ENCODE assay signal across 17 cellular contexts in genomic region chr2:32756074-32756727, GRCh38.
DNase-seq lines count a peak whose midpoint lies in the region; ATAC-seq, FAIRE-seq and TF ChIP-seq lines count a peak whose summit lies in the region.
"Had no signal": no experiment of that assay in that cellular context is flagged by ENCODE, and none has a peak within 500 bp of the region (broad histone marks: within the 10 kb centered on the region; RNA-seq: fewer than 3 reads in every experiment).

No MANE protein-coding gene starts in this region.

- DNase-seq in CD4-positive, alpha-beta memory T cell, result peak in 3 of 5 donors; percentile 5 to 14 (median 6)
- DNase-seq in T-cell, result peak in 2 of 34 experiments; percentile 0 to 1
- DNase-seq in kidney, result no peak
- no peak for DNase-seq in T1000 (lab: John Stamatoyannopoulos, UW)
- no peak for DNase-seq in SKM-1 (lab: John Stamatoyannopoulos, UW; ENCODE audit: unreplicated experiment)
- DNase-seq in NCI-H2196 (lab: John Stamatoyannopoulos, UW; ENCODE audit: unreplicated experiment), result no peak
- DNase-seq in C1 segment of cervical spinal cord (lab: John Stamatoyannopoulos, UW), result no peak
- DNase-seq: heart right ventricle, kidney glomerular epithelial cell, NCI-H226, transverse colon had no signal

- peaks cover 12% of the 10 kb centered on the region for H3K4me1 ChIP-seq in CD4-positive, alpha-beta memory T cell (ENCODE audit: insufficient read depth, low read length)
- H3K4me1 ChIP-seq in kidney (ENCODE audit: control insufficient read depth in 1 of 2, insufficient read depth in 1 of 2, low read depth in 1 of 2, low read length in 2 of 2), result no peaks in the 10 kb centered on the region
- H3K4me1 ChIP-seq: BLaER1, transverse colon had no signal

- ATAC-seq in GM18517 (IDR thresholded peaks at IDR 0.05; ENCODE audit: unreplicated experiment), result peak; percentile 50
- ATAC-seq in T-cell (replicated peaks in 1 of 4), result peak in 3 of 4 experiments; percentile 38 to 57 (median 40)
- ATAC-seq: heart right ventricle had no signal

- H3K4me1 Mint-ChIP-seq in CD4-positive, alpha-beta memory T cell, result peaks cover 9 to 19% (median 9%) of the 10 kb centered on the region in 4 donors
- peaks cover 17 to 21% (median 18%) of the 10 kb centered on the region in 3 donors for H3K4me1 Mint-ChIP-seq in T-cell

- POLR2A ChIA-PET in CD4-positive, alpha-beta memory T cell (lab: Charles Lee; ENCODE audit: partially characterized antibody), result interaction anchor here (0.5 to 1.0 kb wide), 2 partner anchors 10 to 820 kb away, joined by 3 read pairs; no protein-coding TSS in a partner anchor
- POLR2A ChIA-PET in T-cell (lab: Charles Lee), result no interaction called here

- H3K36me3 ChIP-seq in CD4-positive, alpha-beta memory T cell (ENCODE audit: insufficient read depth, low read length), result no peaks in the 10 kb centered on the region
- peaks cover 0 to 6% of the 10 kb centered on the region in 2 donors for H3K36me3 ChIP-seq in kidney (ENCODE audit: control insufficient read depth in 1 of 2, insufficient read depth in 2 of 2, low read length in 2 of 2)

- peak overlapping the region in 1 of 2 donors; percentile 49 for H3K4me3 ChIP-seq in CD4-positive, alpha-beta memory T cell (ENCODE audit: low read length in 2 of 2)
- peak overlapping the region; percentile 8 to 28 for H3K4me3 ChIP-seq in kidney (ENCODE audit: low read length in 2 of 2)
- H3K4me3 ChIP-seq: ascending aorta, BLaER1, coronary artery, transverse colon had no signal

- no peak overlapping the region for H3K9ac ChIP-seq in kidney (ENCODE audit: low read length in 2 of 2)
- H3K9ac ChIP-seq: BLaER1 had no signal

- H3K27ac ChIP-seq in CD4-positive, alpha-beta memory T cell (ENCODE audit: low read depth, low read length), result peak overlapping the region; percentile 30
- H3K27ac ChIP-seq in kidney (ENCODE audit: low read depth in 2 of 2, low read length in 2 of 2), result no peak overlapping the region
- H3K27ac ChIP-seq: ascending aorta, BLaER1, coronary artery, esophagus muscularis mucosa, transverse colon had no signal

- TF ChIP-seq CTCF in kidney (IDR thresholded peaks at IDR 0.05; ENCODE audit: borderline replicate concordance, extremely low read depth, insufficient read depth), result no peak

- H3K27ac Mint-ChIP-seq in CD4-positive, alpha-beta memory T cell, result peak overlapping the region; percentile 7 to 92 (median 81)
- peak overlapping the region; percentile 68 to 87 for H3K27ac Mint-ChIP-seq in T-cell

- CTCF ChIA-PET in CD4-positive, alpha-beta memory T cell (lab: Charles Lee; ENCODE audit: partially characterized antibody), result interaction anchor here (1.4 kb wide), 1 partner anchor 16 kb away, joined by 5 read pairs; no protein-coding TSS in a partner anchor
- CTCF ChIA-PET in T-cell (lab: Charles Lee), result interaction anchor here in 1 of 2 donors (0.5 kb wide), 1 partner anchor 544 kb away, joined by 5 read pairs; no protein-coding TSS in a partner anchor

- no peaks in the 10 kb centered on the region for H3K27me3 Mint-ChIP-seq in CD4-positive, alpha-beta memory T cell
- no peaks in the 10 kb centered on the region for H3K27me3 Mint-ChIP-seq in T-cell
- H3K27me3 Mint-ChIP-seq: IgD-negative memory B cell had no signal

- H3K36me3 Mint-ChIP-seq in CD4-positive, alpha-beta memory T cell, result peaks cover 35 to 45% of the 10 kb centered on the region in 2 donors
- peaks cover 45% of the 10 kb centered on the region for H3K36me3 Mint-ChIP-seq in T-cell

- no peaks in the 10 kb centered on the region for H3K27me3 ChIP-seq in CD4-positive, alpha-beta memory T cell (ENCODE audit: insufficient read depth, low read length)
- H3K27me3 ChIP-seq: ascending aorta, BLaER1, esophagus muscularis mucosa, heart right ventricle, transverse colon had no signal

- no peaks in the 10 kb centered on the region for H3K9me3 Mint-ChIP-seq in CD4-positive, alpha-beta memory T cell
- no peaks in the 10 kb centered on the region for H3K9me3 Mint-ChIP-seq in T-cell
- H3K9me3 Mint-ChIP-seq: IgD-negative memory B cell had no signal

- FAIRE-seq in kidney (lab: Jason Lieb, UNC), result no peak

- H3K9me3 ChIP-seq in CD4-positive, alpha-beta memory T cell (ENCODE audit: control insufficient read depth in 1 of 2, low read length in 2 of 2), result no peaks in the 10 kb centered on the region
- no peaks in the 10 kb centered on the region for H3K9me3 ChIP-seq in kidney (ENCODE audit: control insufficient read depth in 1 of 2, low read length in 2 of 2)
- H3K9me3 ChIP-seq: ascending aorta, esophagus muscularis mucosa, heart right ventricle, transverse colon had no signal

- intact Hi-C loops in CD4-positive, alpha-beta memory T cell (cut with micrococcal nuclease), result no loop called here
- intact Hi-C loops in kidney (cut with DNase I), result no loop called here

- peak overlapping the region; percentile 77 to 90 (median 84) for H3K4me3 Mint-ChIP-seq in CD4-positive, alpha-beta memory T cell
- H3K4me3 Mint-ChIP-seq in T-cell, result peak overlapping the region; percentile 70 to 80 (median 72)

Comparison
In these comparisons a context has a peak if more than half of its experiments do, and no peak if none do; other contexts are left out.
1. DNase-seq: peak in CD4-positive, alpha-beta memory T cell (3 of 5); none in kidney (single experiment), T1000 (single experiment), SKM-1 (single experiment), NCI-H2196 (single experiment) and C1 segment of cervical spinal cord (0 of 14).